Comparison of ENCODE assay signal across 9 cellular contexts in the genomic region with DNA sequence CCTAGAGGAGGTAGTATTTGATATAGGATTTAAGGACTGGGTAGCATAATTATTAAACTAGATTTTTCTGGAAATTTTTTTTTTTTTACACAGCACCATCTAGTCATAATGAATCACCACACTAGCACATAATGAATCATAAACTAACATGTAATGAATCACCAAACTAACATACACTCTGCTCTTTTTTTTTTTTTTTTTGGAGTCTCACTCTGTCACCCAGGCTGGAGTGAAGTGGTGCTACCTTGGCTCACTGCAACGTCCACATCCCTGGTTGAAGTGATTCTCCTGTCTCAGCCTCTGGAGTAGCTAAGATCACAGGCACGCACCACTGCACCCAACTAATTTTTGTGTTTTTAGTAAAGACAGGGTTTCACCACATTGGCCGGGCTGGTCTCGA.
DNase-seq lines count a peak whose midpoint lies in the region; ATAC-seq, FAIRE-seq and TF ChIP-seq lines count a peak whose summit lies in the region.
"Had no signal": no experiment of that assay in that cellular context is flagged by ENCODE, and none has a peak within 500 bp of the region (broad histone marks: within the 10 kb centered on the region; RNA-seq: fewer than 3 reads in every experiment).

No MANE protein-coding gene starts in this region.

- H2AK9ac ChIP-seq in IMR-90 (replicated peaks; ENCODE audit: low read depth, low read length, poor library complexity), result no peak overlapping the region

- no peak for TF ChIP-seq CTCF in A549 (IDR thresholded peaks at IDR 0.05)
- TF ChIP-seq CTCF in IMR-90 (conservative IDR thresholded peaks at IDR 0.05; ENCODE audit: low read depth, low read length), result no peak

- H3K4me2 ChIP-seq in A549 (peak overlapping the region; percentile 63), IMR-90 (ENCODE audit: low read depth, low read length) (no peak overlapping the region)

- dilution Hi-C loops in IMR-90 (cut with HindIII; ENCODE audit: low sequenced_read_pairs, unreplicated experiment), result no loop called here

- no peak overlapping the region for H3K4ac ChIP-seq in IMR-90 (ENCODE audit: low read depth, low read length)

- H3K79me1 ChIP-seq in IMR-90 (ENCODE audit: low read depth in 1 of 2, low read length in 2 of 2), result no peaks in the 10 kb centered on the region

- H3K27ac ChIP-seq in A549 (peak overlapping the region; percentile 55 to 63; a peak in 4 of 6 replicates), IMR-90 (ENCODE audit: insufficient read depth, low read length) (no peak overlapping the region)

- 61% methylated on average over 4 of the region's 4 CpGs for WGBS in A549 (ENCODE audit: missing lambda C conversion rate)
- WGBS in IMR-90 (ENCODE audit: extremely low coverage in 2 of 2, insufficient read length in 1 of 2), 2 experiments, result no CpG with 5 or more reads among the region's 4 CpGs

- no peaks in the 10 kb centered on the region for H4K20me1 ChIP-seq in IMR-90 (ENCODE audit: insufficient read depth, low read length)

- ATAC-seq in A549 (peak; percentile 71; a peak in 4 of 6 replicates), GM18511 (IDR thresholded peaks at IDR 0.05; ENCODE audit: unreplicated experiment) (peak; percentile 79), IMR-90 (ENCODE audit: low read depth) (peak; percentile 73), esophagus mucosa (peak; percentile 86), GM18502 (IDR thresholded peaks at IDR 0.05; ENCODE audit: poor library complexity, unreplicated experiment) (no peak)

- intact Hi-C loops in IMR-90 (cut with micrococcal nuclease), result no loop called here

- peak overlapping the region; percentile 74; the same call in 1 of the 3 replicates for H2BK15ac ChIP-seq in IMR-90 (ENCODE audit: low read depth, low read length)

- no peak overlapping the region for H4K5ac ChIP-seq in IMR-90 (ENCODE audit: low read depth, low read length)

- no peak for FAIRE-seq in A549 (lab: Jason Lieb, UNC)

- H2BK20ac ChIP-seq in IMR-90 (ENCODE audit: low read depth, low read length), result no peak overlapping the region

- no peaks in the 10 kb centered on the region for H3K9me1 ChIP-seq in IMR-90 (ENCODE audit: insufficient read depth, low read length)

- H2AK5ac ChIP-seq in IMR-90 (ENCODE audit: low read depth, low read length), result no peak overlapping the region; the same call in 1 of the 2 replicates

- H3K9me3 ChIP-seq in A549, result no peaks in the 10 kb centered on the region
- no peaks in the 10 kb centered on the region for H3K9me3 ChIP-seq in IMR-90 (ENCODE audit: control insufficient read depth, insufficient read depth, low read length)

- no peak overlapping the region for H2AFZ ChIP-seq in IMR-90 (replicated peaks; ENCODE audit: low read length, poor library complexity)

- no peak overlapping the region for H3K56ac ChIP-seq in IMR-90 (ENCODE audit: extremely low read depth, insufficient read depth, low read length)

- CTCF ChIA-PET in A549 (lab: Yijun Ruan, JAX) (interaction anchor here (0.8 to 1.0 kb wide), 2 partner anchors 28 to 145 kb away, joined by 3 read pairs; no protein-coding TSS in a partner anchor), IMR-90 (lab: Yijun Ruan, JAX) (interaction anchor here (0.5 to 0.7 kb wide), 3 partner anchors 52 to 258 kb away, joined by 3 to 4 read pairs (median 3); no protein-coding TSS in a partner anchor)

- no peak overlapping the region for H2BK120ac ChIP-seq in IMR-90 (ENCODE audit: low read depth, low read length)

- H2BK5ac ChIP-seq in IMR-90 (ENCODE audit: low read depth, low read length, poor library complexity, severe bottlenecking), result peak overlapping the region; percentile 89

- no peak overlapping the region for H3K14ac ChIP-seq in IMR-90 (replicated peaks; ENCODE audit: low read depth, low read length)

- H3K18ac ChIP-seq in IMR-90 (ENCODE audit: low read depth, low read length), result no peak overlapping the region

- no peak overlapping the region for H3K23ac ChIP-seq in IMR-90 (ENCODE audit: low read depth, low read length)

- H3K27me3 ChIP-seq in IMR-90 (ENCODE audit: control insufficient read depth, insufficient read depth, low read length), result no peaks in the 10 kb centered on the region

- POLR2A ChIA-PET in A549 (lab: Yijun Ruan, JAX) (no interaction called here), IMR-90 (lab: Charles Lee; ENCODE audit: unreplicated experiment) (no interaction called here)

- H3K4me3 ChIP-seq in A549, result no peak overlapping the region
- H3K4me3 ChIP-seq in IMR-90 (ENCODE audit: insufficient read depth, low read depth, low read length), result no peak overlapping the region

- H4K8ac ChIP-seq in IMR-90 (ENCODE audit: low read depth in 2 of 2, low read length in 2 of 2), result no peak overlapping the region; a peak in 1 of 4 replicates

- TF ChIP-seq POLR2A in A549 (IDR thresholded peaks at IDR 0.05; ENCODE audit: low read length) (no peak), IMR-90 (IDR thresholded peaks at IDR 0.05; ENCODE audit: low read depth, low read length) (no peak)

- peaks cover 54% of the 10 kb centered on the region for H3K4me1 ChIP-seq in A549
- peaks cover 2% of the 10 kb centered on the region; the same call in 1 of the 2 replicates for H3K4me1 ChIP-seq in IMR-90 (ENCODE audit: control insufficient read depth, insufficient read depth, low read length)

- no peak for TF ChIP-seq EP300 in A549 (IDR thresholded peaks at IDR 0.05)

- in situ Hi-C loops in IMR-90 (cut with MboI; ENCODE audit: low sequenced_read_pairs) (no loop called here), KBM-7 (cut with MboI; ENCODE audit: low pct_unique_long_range_greater_than_20kb, low sequenced_read_pairs) (no loop called here)

- peak; percentile 5 to 10 for DNase-seq in A549 (ENCODE audit: low read depth in 1 of 2, low spot score in 1 of 2)
- DNase-seq in IMR-90, result peak; percentile 79
- DNase-seq in KBM-7, result no peak
- DNase-seq in NCI-H524 treated with DMSO at 0.1 percent for 48 hours (lab: John Stamatoyannopoulos, UW), result no peak
- DNase-seq in NCI-H446 (lab: John Stamatoyannopoulos, UW), result no peak
- DNase-seq: CD8-positive, alpha-beta memory T cell had no signal

- H3K9ac ChIP-seq in IMR-90 (ENCODE audit: low read depth, low read length), result no peak overlapping the region

- peak overlapping the region; percentile 14; the same call in 1 of the 2 replicates for H4K91ac ChIP-seq in IMR-90 (ENCODE audit: insufficient read depth, low read depth, low read length)

- no peaks in the 10 kb centered on the region for H3K36me3 ChIP-seq in IMR-90 (ENCODE audit: control insufficient read depth, insufficient read depth, low read length)

- TF ChIP-seq RAD21 in A549 (conservative IDR thresholded peaks at IDR 0.05 in 1 of 2, IDR thresholded peaks at IDR 0.05 in 1 of 2), result no peak
- TF ChIP-seq RAD21 in IMR-90 (IDR thresholded peaks at IDR 0.05; ENCODE audit: low read length), result no peak

- no TSS peak for BruUV-seq in IMR-90 (replicated peaks; lab: Mats Ljungman, UMichigan)

TF ChIP-seq in A549, 52 proteins besides CTCF, POLR2A, EP300 and RAD21:
- peak; percentile 58; the same call in 1 of the 2 replicates for TF ChIP-seq FOSL2 (IDR thresholded peaks at IDR 0.05)
- peak; percentile 78 for TF ChIP-seq FOSL2 (CRISPR knock-in tag; IDR thresholded peaks at IDR 0.05)
- TF ChIP-seq, protein P1, sequence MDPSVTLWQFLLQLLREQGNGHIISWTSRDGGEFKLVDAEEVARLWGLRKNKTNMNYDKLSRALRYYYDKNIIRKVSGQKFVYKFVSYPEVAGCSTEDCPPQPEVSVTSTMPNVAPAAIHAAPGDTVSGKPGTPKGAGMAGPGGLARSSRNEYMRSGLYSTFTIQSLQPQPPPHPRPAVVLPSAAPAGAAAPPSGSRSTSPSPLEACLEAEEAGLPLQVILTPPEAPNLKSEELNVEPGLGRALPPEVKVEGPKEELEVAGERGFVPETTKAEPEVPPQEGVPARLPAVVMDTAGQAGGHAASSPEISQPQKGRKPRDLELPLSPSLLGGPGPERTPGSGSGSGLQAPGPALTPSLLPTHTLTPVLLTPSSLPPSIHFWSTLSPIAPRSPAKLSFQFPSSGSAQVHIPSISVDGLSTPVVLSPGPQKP (IDR thresholded peaks at IDR 0.05; ENCODE audit: low read depth, low read length), result no peak
- TF ChIP-seq JUNB (IDR thresholded peaks at IDR 0.05), result 0 out of 2 replicates have a peak, but pooled peaks have one; percentile 49

TF ChIP-seq in IMR-90, 13 proteins besides CTCF, POLR2A, EP300 and RAD21:
- TF ChIP-seq, protein P2, sequence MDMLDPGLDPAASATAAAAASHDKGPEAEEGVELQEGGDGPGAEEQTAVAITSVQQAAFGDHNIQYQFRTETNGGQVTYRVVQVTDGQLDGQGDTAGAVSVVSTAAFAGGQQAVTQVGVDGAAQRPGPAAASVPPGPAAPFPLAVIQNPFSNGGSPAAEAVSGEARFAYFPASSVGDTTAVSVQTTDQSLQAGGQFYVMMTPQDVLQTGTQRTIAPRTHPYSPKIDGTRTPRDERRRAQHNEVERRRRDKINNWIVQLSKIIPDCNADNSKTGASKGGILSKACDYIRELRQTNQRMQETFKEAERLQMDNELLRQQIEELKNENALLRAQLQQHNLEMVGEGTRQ (IDR thresholded peaks at IDR 0.05; ENCODE audit: low read depth, low read length), result no peak
- TF ChIP-seq SMC3 (IDR thresholded peaks at IDR 0.05; ENCODE audit: low read depth, low read length) (no peak), FOS (IDR thresholded peaks at IDR 0.05; ENCODE audit: low read depth, low read length) (peak; percentile 54; the same call in 1 of the 2 replicates)

Comparison
In these comparisons a context has a peak if more than half of its experiments do, and no peak if none do; other contexts are left out.
1. DNase-seq: peak in A549 (2 of 2) and IMR-90 (single experiment); none in KBM-7 (single experiment), NCI-H524 treated with DMSO at 0.1 percent for 48 hours (single experiment) and NCI-H446 (0 of 2).